ENCODE assay signal across 22 cellular contexts in genomic region chr14:97776890-97777564, GRCh38.
DNase-seq lines count a peak whose midpoint lies in the region; ATAC-seq and TF ChIP-seq lines count a peak whose summit lies in the region.
"Had no signal": no experiment of that assay in that cellular context is flagged by ENCODE, and none has a peak within 500 bp of the region (broad histone marks: within the 10 kb centered on the region; RNA-seq: fewer than 3 reads in every experiment).

No MANE protein-coding gene starts in this region.

- no peaks in the 10 kb centered on the region for H3K36me3 ChIP-seq in CD8-positive, alpha-beta T cell (ENCODE audit: insufficient read depth, low read length)
- H3K36me3 ChIP-seq in thymus (ENCODE audit: control insufficient read depth, insufficient read depth) = no peaks in the 10 kb centered on the region
- H3K36me3 ChIP-seq: adrenal gland, left lung, stomach, thyroid gland had no signal

- H3K9me3 Mint-ChIP-seq in CD8-positive, alpha-beta T cell = no peaks in the 10 kb centered on the region
- peaks cover 15% of the 10 kb centered on the region for H3K9me3 Mint-ChIP-seq in Calu3 (ENCODE audit: low read depth, unreplicated experiment)
- H3K9me3 Mint-ChIP-seq: activated CD4-positive, alpha-beta memory T cell treated with anti-CD3 and anti-CD28 coated beads, Interleukin-2, amount 10 ng/mL, durations not matched to agents 7 days and 5 days; activated naive CD4-positive, alpha-beta T cell treated with anti-CD3 and anti-CD28 coated beads, Interleukin-2, amount 10 ng/mL, durations not matched to agents 7 days and 5 days had no signal

- no peaks in the 10 kb centered on the region for H3K27me3 Mint-ChIP-seq in CD8-positive, alpha-beta T cell (ENCODE audit: low read depth)
- no peaks in the 10 kb centered on the region for H3K27me3 Mint-ChIP-seq in Calu3 (ENCODE audit: unreplicated experiment)
- H3K27me3 Mint-ChIP-seq: activated CD4-positive, alpha-beta memory T cell treated with anti-CD3 and anti-CD28 coated beads, Interleukin-2, amount 10 ng/mL, durations not matched to agents 7 days and 5 days; activated naive CD4-positive, alpha-beta T cell treated with anti-CD3 and anti-CD28 coated beads, Interleukin-2, amount 10 ng/mL, durations not matched to agents 7 days and 5 days had no signal

- WGBS in thymus = 9% methylated on average over 5 of the region's 5 CpGs

- BruUV-seq in Calu3 (replicated peaks; lab: Mats Ljungman, UMichigan) = no TSS peak

- no peaks in the 10 kb centered on the region for H3K9me3 ChIP-seq in CD8-positive, alpha-beta T cell (ENCODE audit: low read length)
- H3K9me3 ChIP-seq in thymus (ENCODE audit: control insufficient read depth) = no peaks in the 10 kb centered on the region
- H3K9me3 ChIP-seq: adrenal gland, body of pancreas, left lung, stomach, thyroid gland had no signal

- peaks cover 20% of the 10 kb centered on the region for H3K4me1 Mint-ChIP-seq in CD8-positive, alpha-beta T cell (ENCODE audit: low read depth)
- H3K4me1 Mint-ChIP-seq in Calu3 (ENCODE audit: low read depth, unreplicated experiment) = no peaks in the 10 kb centered on the region
- H3K4me1 Mint-ChIP-seq: CD14-positive monocyte had no signal

- no peaks in the 10 kb centered on the region for H3K27me3 ChIP-seq in CD8-positive, alpha-beta T cell (ENCODE audit: insufficient read depth, low read length)
- H3K27me3 ChIP-seq in thymus (ENCODE audit: control insufficient read depth, insufficient read depth) = no peaks in the 10 kb centered on the region
- H3K27me3 ChIP-seq: adrenal gland, body of pancreas, left lung, stomach, thyroid gland had no signal

- peaks cover 16% of the 10 kb centered on the region for H3K4me1 ChIP-seq in CD8-positive, alpha-beta T cell (ENCODE audit: insufficient read depth, low read length)
- H3K4me1 ChIP-seq in thymus (ENCODE audit: control insufficient read depth, insufficient read depth, low read length) = peaks cover 38% of the 10 kb centered on the region
- H3K4me1 ChIP-seq: adrenal gland, body of pancreas, left lung, stomach, thyroid gland had no signal

- CTCF ChIA-PET in CD8-positive, alpha-beta T cell (lab: Charles Lee) = interaction anchor here (0.7 to 2.0 kb wide), 8 partner anchors 95 to 479 kb away, joined by 3 to 6 read pairs (median 3); no protein-coding TSS in a partner anchor
- CTCF ChIA-PET in Calu3 (lab: Charles Lee) = interaction anchor here (0.6 kb wide), 1 partner anchor 70 kb away, joined by 3 read pairs; no protein-coding TSS in a partner anchor

- H3K36me3 Mint-ChIP-seq in CD8-positive, alpha-beta T cell = no peaks in the 10 kb centered on the region
- no peaks in the 10 kb centered on the region for H3K36me3 Mint-ChIP-seq in Calu3 (ENCODE audit: insufficient read depth, unreplicated experiment)
- H3K36me3 Mint-ChIP-seq: activated naive CD4-positive, alpha-beta T cell treated with anti-CD3 and anti-CD28 coated beads, Interleukin-2, amount 10 ng/mL, durations not matched to agents 7 days and 5 days; CD14-positive monocyte had no signal

- no peak for TF ChIP-seq CTCF in CD8-positive, alpha-beta T cell (IDR thresholded peaks at IDR 0.05)
- TF ChIP-seq CTCF in LNCaP clone FGC (IDR thresholded peaks at IDR 0.05; ENCODE audit: control insufficient read depth, extremely low read depth, insufficient read depth) (no peak), Calu3 (IDR thresholded peaks at IDR 0.05; ENCODE audit: unreplicated experiment) (no peak)

- H3K27ac Mint-ChIP-seq in CD8-positive, alpha-beta T cell = peak overlapping the region; percentile 18
- no peak overlapping the region for H3K27ac Mint-ChIP-seq in Calu3 (ENCODE audit: unreplicated experiment)
- H3K27ac Mint-ChIP-seq: activated CD4-positive, alpha-beta memory T cell treated with anti-CD3 and anti-CD28 coated beads, Interleukin-2, amount 10 ng/mL, durations not matched to agents 7 days and 5 days; activated naive CD4-positive, alpha-beta T cell treated with anti-CD3 and anti-CD28 coated beads, Interleukin-2, amount 10 ng/mL, durations not matched to agents 7 days and 5 days; CD14-positive monocyte had no signal

- DNase-seq in CD8-positive, alpha-beta T cell = no peak
- peak; percentile 4 for DNase-seq in LNCaP clone FGC (ENCODE audit: low read depth)
- peak; percentile 27 for DNase-seq in epithelial cell of prostate (ENCODE audit: low read depth, low spot score)
- no peak for DNase-seq in HT-29 (ENCODE audit: low spot score)
- no peak for DNase-seq in Calu3
- no peak for DNase-seq in sciatic nerve (ENCODE audit: low spot score)
- DNase-seq: activated CD4-positive, alpha-beta memory T cell treated with anti-CD3 and anti-CD28 coated beads, Interleukin-2, amount 10 ng/mL, durations not matched to agents 7 days and 5 days; adrenal gland; body of pancreas; KG1; left lung; NCI-H146; NCI-H345; NCI-H69; right cardiac atrium; stomach; thyroid gland had no signal

- no peak overlapping the region for H3K4me3 ChIP-seq in CD8-positive, alpha-beta T cell (ENCODE audit: low read depth, low read length)
- H3K4me3 ChIP-seq in LNCaP clone FGC (ENCODE audit: low read depth, low read length) (no peak overlapping the region), thymus (ENCODE audit: low read length) (no peak overlapping the region)
- H3K4me3 ChIP-seq: adrenal gland, body of pancreas, left lung, stomach, thyroid gland had no signal

- intact Hi-C loops in CD8-positive, alpha-beta T cell (cut with DNase I, micrococcal nuclease) = loop anchor here in 1 of 2 experiments (5.0 kb wide), 1 partner anchor 600 kb away; no protein-coding TSS in a partner anchor
- intact Hi-C loops in Calu3 (cut with micrococcal nuclease; ENCODE audit: unreplicated experiment) (no loop called here), sciatic nerve (cut with DNase I) (no loop called here)

- POLR2A ChIA-PET in CD8-positive, alpha-beta T cell (lab: Charles Lee) = interaction anchor here (1.1 kb wide), 1 partner anchor 108 kb away, joined by 3 read pairs; no protein-coding TSS in a partner anchor

- peak; percentile 44 for ATAC-seq in CD8-positive, alpha-beta T cell
- no peak for ATAC-seq in sciatic nerve
- ATAC-seq: body of pancreas, left lung, right cardiac atrium, Right ventricle myocardium inferior, SK-N-SH treated with all-trans-retinoic acid at 6 μM for 48 hours had no signal

- peak overlapping the region; percentile 55 for H3K4me3 Mint-ChIP-seq in CD8-positive, alpha-beta T cell
- no peak overlapping the region for H3K4me3 Mint-ChIP-seq in Calu3 (ENCODE audit: low read depth, unreplicated experiment)
- H3K4me3 Mint-ChIP-seq: activated CD4-positive, alpha-beta memory T cell treated with anti-CD3 and anti-CD28 coated beads, Interleukin-2, amount 10 ng/mL, durations not matched to agents 7 days and 5 days; activated naive CD4-positive, alpha-beta T cell treated with anti-CD3 and anti-CD28 coated beads, Interleukin-2, amount 10 ng/mL, durations not matched to agents 7 days and 5 days; CD14-positive monocyte had no signal

- H3K27ac ChIP-seq in CD8-positive, alpha-beta T cell (ENCODE audit: low read depth, low read length) = no peak overlapping the region
- H3K27ac ChIP-seq in epithelial cell of prostate = peak overlapping the region; percentile 3
- peak overlapping the region; percentile 86 for H3K27ac ChIP-seq in thymus (ENCODE audit: low read depth)
- H3K27ac ChIP-seq: adrenal gland, body of pancreas, left lung, stomach, thyroid gland had no signal

Comparison
In these comparisons a context has a peak if more than half of its experiments do, and no peak if none do; other contexts are left out.
1. DNase-seq: peak in LNCaP clone FGC (single experiment) and epithelial cell of prostate (single experiment); none in CD8-positive, alpha-beta T cell (0 of 7), HT-29 (single experiment), Calu3 (single experiment) and sciatic nerve (single experiment).